8 cellular contexts compared by ENCODE assay signal in the genomic region with DNA sequence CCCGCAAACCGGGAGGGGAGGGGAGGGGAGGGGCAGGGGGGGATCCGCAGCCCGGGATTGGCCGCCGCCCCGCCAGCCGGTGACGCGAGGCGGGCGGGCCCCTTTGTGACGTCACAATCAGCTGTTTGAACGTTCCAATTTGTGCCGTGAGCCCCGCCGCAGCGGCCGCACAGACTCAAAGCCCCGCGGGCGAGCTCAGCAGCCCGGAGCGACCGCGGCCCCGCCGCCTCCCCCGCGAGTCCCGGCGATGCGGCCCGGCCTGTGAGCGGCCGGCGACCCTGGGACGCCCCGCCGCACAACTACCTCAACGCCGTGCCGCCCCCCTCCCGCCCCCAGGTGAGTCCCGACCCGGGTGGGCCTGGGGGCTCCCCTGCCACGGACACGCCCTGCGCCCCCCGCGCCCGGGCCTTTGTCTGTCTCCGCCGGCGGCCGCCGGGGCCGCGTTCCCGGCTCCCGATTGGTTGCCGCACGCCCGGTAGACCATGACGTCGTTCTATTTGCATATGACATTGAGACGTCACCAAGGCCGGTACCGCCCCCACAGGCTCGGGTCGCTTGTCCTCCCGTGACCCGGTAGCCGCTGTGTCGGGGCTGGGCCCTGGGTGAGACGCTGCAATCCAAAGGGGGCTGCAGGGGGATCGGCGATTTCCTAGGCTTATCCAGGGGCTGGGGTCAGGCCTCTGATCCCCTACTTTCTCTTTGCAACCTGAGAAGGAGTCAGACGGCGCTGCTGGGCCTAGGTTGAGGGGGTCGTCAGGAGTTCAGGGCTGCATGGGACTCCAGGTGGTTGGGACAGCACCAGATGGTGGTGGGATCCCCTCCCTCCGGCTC. TPM values are rescaled to one million over a fixed set of nuclear protein-coding genes. Genes with fewer than 3 reads are reported as not detected.
DNase-seq lines count a peak whose midpoint lies in the region; ATAC-seq and TF ChIP-seq lines count a peak whose summit lies in the region.

Gene TP53INP2, plus strand, starts transcription at position 168 of the 831 bp plus-strand sequence. CDS start 4,396 bp downstream, outside the sequence.

- peak within 1 kb of the TSS; percentile 85 to 93 for H3K27ac Mint-ChIP-seq in activated naive CD4-positive, alpha-beta T cell treated with anti-CD3 and anti-CD28 coated beads, Interleukin-2, amount 50 U/mL, for 72 hours

- no peaks in the 10 kb centered on the region for H3K9me3 ChIP-seq in ES-I3 (ENCODE audit: control insufficient read depth, insufficient read depth, low read length)

- no peaks in the 10 kb centered on the region for H3K36me3 ChIP-seq in ES-I3 (ENCODE audit: insufficient read depth, low read length)

- H3K9me3 Mint-ChIP-seq in activated naive CD4-positive, alpha-beta T cell treated with anti-CD3 and anti-CD28 coated beads, Interleukin-2, amount 50 U/mL, for 72 hours: no peaks in the 10 kb centered on the region

- no peaks in the 10 kb centered on the region for H3K36me3 Mint-ChIP-seq in activated naive CD4-positive, alpha-beta T cell treated with anti-CD3 and anti-CD28 coated beads, Interleukin-2, amount 50 U/mL, for 72 hours

- H3K9ac ChIP-seq in ES-I3 (ENCODE audit: low read depth, low read length): peak within 1 kb of the TSS; percentile 76

- ATAC-seq in HG02571 (IDR thresholded peaks at IDR 0.05; ENCODE audit: unreplicated experiment): peak; percentile 49
- peak; percentile 52 for ATAC-seq in SK-N-SH treated with all-trans-retinoic acid at 6 μM for 48 hours
- peak; percentile 48 to 64 for ATAC-seq in activated naive CD4-positive, alpha-beta T cell treated with anti-CD3 and anti-CD28 coated beads, Interleukin-2, amount 50 U/mL, for 72 hours

- H3K4me1 ChIP-seq in ES-I3 (ENCODE audit: insufficient read depth, low read length): peaks cover 6% of the 10 kb centered on the region; the same call in 1 of the 2 replicates

- DNase-seq in NCI-H1105 (lab: John Stamatoyannopoulos, UW) (peak; percentile 91), globus pallidus (ENCODE audit: low spot score) (peak; percentile 92), occipital lobe (lab: John Stamatoyannopoulos, UW) (peak; percentile 84), superior temporal gyrus (ENCODE audit: extremely low spot score) (peak; percentile 92)
- peak; percentile 75 to 80 for DNase-seq in activated naive CD4-positive, alpha-beta T cell treated with anti-CD3 and anti-CD28 coated beads, Interleukin-2, amount 50 U/mL, for 72 hours (ENCODE audit: low spot score in 2 of 2)

TF ChIP-seq in SK-N-SH treated with all-trans-retinoic acid at 6 μM for 48 hours, 23 proteins besides CTCF, POLR2A, EP300 and RAD21:
- peak; percentile 17; the same call in 1 of the 2 replicates for TF ChIP-seq ZNF8 (CRISPR knock-in tag; IDR thresholded peaks at IDR 0.05)
- 0 out of 2 replicates have a peak, but pooled peaks have one; percentile 48 for TF ChIP-seq ZNF70 (CRISPR knock-in tag; IDR thresholded peaks at IDR 0.05)
- TF ChIP-seq ISL1 (CRISPR knock-in tag; IDR thresholded peaks at IDR 0.05): no peak
- TF ChIP-seq TCF4 (CRISPR knock-in tag; IDR thresholded peaks at IDR 0.05; ENCODE audit: borderline replicate concordance): peak; percentile 47; the same call in 1 of the 2 replicates
- TF ChIP-seq, protein P1, sequence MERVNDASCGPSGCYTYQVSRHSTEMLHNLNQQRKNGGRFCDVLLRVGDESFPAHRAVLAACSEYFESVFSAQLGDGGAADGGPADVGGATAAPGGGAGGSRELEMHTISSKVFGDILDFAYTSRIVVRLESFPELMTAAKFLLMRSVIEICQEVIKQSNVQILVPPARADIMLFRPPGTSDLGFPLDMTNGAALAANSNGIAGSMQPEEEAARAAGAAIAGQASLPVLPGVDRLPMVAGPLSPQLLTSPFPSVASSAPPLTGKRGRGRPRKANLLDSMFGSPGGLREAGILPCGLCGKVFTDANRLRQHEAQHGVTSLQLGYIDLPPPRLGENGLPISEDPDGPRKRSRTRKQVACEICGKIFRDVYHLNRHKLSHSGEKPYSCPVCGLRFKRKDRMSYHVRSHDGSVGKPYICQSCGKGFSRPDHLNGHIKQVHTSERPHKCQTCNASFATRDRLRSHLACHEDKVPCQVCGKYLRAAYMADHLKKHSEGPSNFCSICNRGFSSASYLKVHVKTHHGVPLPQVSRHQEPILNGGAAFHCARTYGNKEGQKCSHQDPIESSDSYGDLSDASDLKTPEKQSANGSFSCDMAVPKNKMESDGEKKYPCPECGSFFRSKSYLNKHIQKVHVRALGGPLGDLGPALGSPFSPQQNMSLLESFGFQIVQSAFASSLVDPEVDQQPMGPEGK (CRISPR knock-in tag; IDR thresholded peaks at IDR 0.05; ENCODE audit: borderline replicate concordance): no peak
- TF ChIP-seq TOX (CRISPR knock-in tag; IDR thresholded peaks at IDR 0.05; ENCODE audit: borderline replicate concordance): no peak
- TF ChIP-seq GLIS3 (CRISPR knock-in tag; IDR thresholded peaks at IDR 0.05): peak; percentile 61; the same call in 1 of the 2 replicates
- TF ChIP-seq PPARA (CRISPR knock-in tag; IDR thresholded peaks at IDR 0.05; ENCODE audit: borderline replicate concordance): no peak
- TF ChIP-seq, protein P2, sequence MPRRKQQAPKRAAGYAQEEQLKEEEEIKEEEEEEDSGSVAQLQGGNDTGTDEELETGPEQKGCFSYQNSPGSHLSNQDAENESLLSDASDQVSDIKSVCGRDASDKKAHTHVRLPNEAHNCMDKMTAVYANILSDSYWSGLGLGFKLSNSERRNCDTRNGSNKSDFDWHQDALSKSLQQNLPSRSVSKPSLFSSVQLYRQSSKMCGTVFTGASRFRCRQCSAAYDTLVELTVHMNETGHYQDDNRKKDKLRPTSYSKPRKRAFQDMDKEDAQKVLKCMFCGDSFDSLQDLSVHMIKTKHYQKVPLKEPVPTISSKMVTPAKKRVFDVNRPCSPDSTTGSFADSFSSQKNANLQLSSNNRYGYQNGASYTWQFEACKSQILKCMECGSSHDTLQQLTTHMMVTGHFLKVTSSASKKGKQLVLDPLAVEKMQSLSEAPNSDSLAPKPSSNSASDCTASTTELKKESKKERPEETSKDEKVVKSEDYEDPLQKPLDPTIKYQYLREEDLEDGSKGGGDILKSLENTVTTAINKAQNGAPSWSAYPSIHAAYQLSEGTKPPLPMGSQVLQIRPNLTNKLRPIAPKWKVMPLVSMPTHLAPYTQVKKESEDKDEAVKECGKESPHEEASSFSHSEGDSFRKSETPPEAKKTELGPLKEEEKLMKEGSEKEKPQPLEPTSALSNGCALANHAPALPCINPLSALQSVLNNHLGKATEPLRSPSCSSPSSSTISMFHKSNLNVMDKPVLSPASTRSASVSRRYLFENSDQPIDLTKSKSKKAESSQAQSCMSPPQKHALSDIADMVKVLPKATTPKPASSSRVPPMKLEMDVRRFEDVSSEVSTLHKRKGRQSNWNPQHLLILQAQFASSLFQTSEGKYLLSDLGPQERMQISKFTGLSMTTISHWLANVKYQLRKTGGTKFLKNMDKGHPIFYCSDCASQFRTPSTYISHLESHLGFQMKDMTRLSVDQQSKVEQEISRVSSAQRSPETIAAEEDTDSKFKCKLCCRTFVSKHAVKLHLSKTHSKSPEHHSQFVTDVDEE (CRISPR knock-in tag; IDR thresholded peaks at IDR 0.05): 0 out of 2 replicates have a peak, but pooled peaks have one; percentile 16

RNA-seq across cellular contexts. Expression of gene TP53INP2, which starts in this region (rescaled TPM):
- 1 to 10 TPM; 4.3 to 5.1 TPM for total RNA-seq in activated naive CD4-positive, alpha-beta T cell treated with anti-CD3 and anti-CD28 coated beads, Interleukin-2, amount 50 U/mL, for 72 hours
- total RNA-seq in occipital lobe: 3.9 TPM

Comparison
In these comparisons a context has a peak if more than half of its experiments do, and no peak if none do; other contexts are left out.
1. Peak in every context shown above with its lines: DNase-seq and ATAC-seq.